In genomic region chr5:74242516-74242915, GRCh38 we compare ENCODE assay signal across 19 cellular contexts.
A peak's percentile ranks its signal among the peaks of the same experiment; 100 is the strongest.
DNase-seq lines count a peak whose midpoint lies in the region; ATAC-seq and TF ChIP-seq lines count a peak whose summit lies in the region.
"Had no signal": no experiment of that assay in that cellular context is flagged by ENCODE, and none has a peak within 500 bp of the region (broad histone marks: within the 10 kb centered on the region; RNA-seq: fewer than 3 reads in every experiment).

No MANE protein-coding gene starts in this region.

- no peak overlapping the region for H3K4me3 Mint-ChIP-seq in HFFc6
- H3K4me3 Mint-ChIP-seq: B cell; CD4-positive, CD25-positive, alpha-beta regulatory T cell had no signal

- H4K20me1 ChIP-seq in smooth muscle cell (ENCODE audit: low read depth) = no peaks in the 10 kb centered on the region

- H3K36me3 Mint-ChIP-seq in HFFc6 (ENCODE audit: low read depth) = no peaks in the 10 kb centered on the region
- H3K36me3 Mint-ChIP-seq: CD4-positive, CD25-positive, alpha-beta regulatory T cell had no signal

- 0 out of 2 replicates have a peak, but pooled peaks cover 1% of the 10 kb centered on the region for H3K27me3 Mint-ChIP-seq in HFFc6 (ENCODE audit: insufficient read depth)
- H3K27me3 Mint-ChIP-seq: CD4-positive, CD25-positive, alpha-beta regulatory T cell had no signal

- peak overlapping the region; percentile 84 for H3K27ac Mint-ChIP-seq in HFFc6
- H3K27ac Mint-ChIP-seq: B cell; CD4-positive, CD25-positive, alpha-beta regulatory T cell had no signal

- no peaks in the 10 kb centered on the region; the same call in 1 of the 2 replicates for H3K4me1 Mint-ChIP-seq in HFFc6 (ENCODE audit: low read depth)
- H3K4me1 Mint-ChIP-seq: B cell; CD4-positive, CD25-positive, alpha-beta regulatory T cell had no signal

- H3K9me3 Mint-ChIP-seq in HFFc6 = no peaks in the 10 kb centered on the region

- H3K79me2 ChIP-seq in smooth muscle cell (ENCODE audit: low read depth) = no peaks in the 10 kb centered on the region

- no peaks in the 10 kb centered on the region for H3F3A ChIP-seq in smooth muscle cell (ENCODE audit: low read depth)

- WGBS in smooth muscle cell (ENCODE audit: low lambda C conversion rate) = 80% methylated on average over 3 of the region's 3 CpGs

- no peak overlapping the region for H2AFZ ChIP-seq in smooth muscle cell (ENCODE audit: low read depth)

- H3K4me3 ChIP-seq in RWPE2 (ENCODE audit: severe bottlenecking) (no peak overlapping the region), smooth muscle cell (no peak overlapping the region), BE2C (ENCODE audit: low read depth, low read length) (no peak overlapping the region)
- H3K4me3 ChIP-seq: A549, SJCRH30 had no signal

- H3K36me3 ChIP-seq in RWPE2 (ENCODE audit: low read depth) = no peaks in the 10 kb centered on the region
- no peaks in the 10 kb centered on the region for H3K36me3 ChIP-seq in smooth muscle cell (ENCODE audit: low read depth)
- H3K36me3 ChIP-seq in BE2C = no peaks in the 10 kb centered on the region
- H3K36me3 ChIP-seq: SJCRH30 had no signal

- no peak overlapping the region for H3K9ac ChIP-seq in smooth muscle cell (ENCODE audit: low read depth)

- no peak for DNase-seq in HFFc6
- DNase-seq in RWPE2 (ENCODE audit: low spot score) = no peak
- DNase-seq in epithelial cell of prostate (ENCODE audit: low read depth, low spot score) = no peak
- no peak for DNase-seq in smooth muscle cell (lab: John Stamatoyannopoulos, UW; ENCODE audit: unreplicated experiment)
- no peak for DNase-seq in BE2C
- DNase-seq: CD4-positive, CD25-positive, alpha-beta regulatory T cell; DMS153; KBM-7; NCI-H1105; NCI-H2029 treated with DMSO at 0.1 percent for 48 hours; NCI-H510A treated with DMSO at 0.1 percent for 48 hours; NCI-H748 treated with DMSO at 0.1 percent for 48 hours; SJCRH30 had no signal

- H3K27me3 ChIP-seq in RWPE2 (ENCODE audit: insufficient read depth, poor library complexity, severe bottlenecking) (no peaks in the 10 kb centered on the region), smooth muscle cell (ENCODE audit: low read depth) (no peaks in the 10 kb centered on the region), BE2C (no peaks in the 10 kb centered on the region)
- H3K27me3 ChIP-seq: SJCRH30 had no signal

- peaks cover 45% of the 10 kb centered on the region for H3K4me1 ChIP-seq in RWPE2 (ENCODE audit: insufficient read depth, poor library complexity, severe bottlenecking)
- no peaks in the 10 kb centered on the region for H3K4me1 ChIP-seq in smooth muscle cell (ENCODE audit: low read depth)
- H3K4me1 ChIP-seq in BE2C = no peaks in the 10 kb centered on the region

- H3K9me3 ChIP-seq in RWPE2 (ENCODE audit: severe bottlenecking) (no peaks in the 10 kb centered on the region), smooth muscle cell (replicated peaks; ENCODE audit: low read depth) (no peaks in the 10 kb centered on the region), BE2C (no peaks in the 10 kb centered on the region)
- H3K9me3 ChIP-seq: A549, Caco-2, SJCRH30 had no signal

- H3K27ac ChIP-seq in RWPE2 (ENCODE audit: poor library complexity, severe bottlenecking) (peak overlapping the region; percentile 98), epithelial cell of prostate (peak overlapping the region; percentile 93), smooth muscle cell (ENCODE audit: low read depth) (peak overlapping the region; percentile 75)
- H3K27ac ChIP-seq: A549 had no signal

- no peak overlapping the region for H3K4me2 ChIP-seq in smooth muscle cell
- H3K4me2 ChIP-seq: A549 had no signal

- ATAC-seq in RWPE2 (ENCODE audit: low read depth) (no peak), GM18498 (IDR thresholded peaks at IDR 0.05; ENCODE audit: unreplicated experiment) (no peak), HG02763 (IDR thresholded peaks at IDR 0.05; ENCODE audit: unreplicated experiment) (no peak)
- ATAC-seq: A549, Panc1 had no signal

- TF ChIP-seq CTCF in HFFc6 (IDR thresholded peaks at IDR 0.05) (no peak), RWPE2 (IDR thresholded peaks at IDR 0.05; ENCODE audit: poor library complexity, severe bottlenecking) (no peak), smooth muscle cell (IDR thresholded peaks at IDR 0.05; ENCODE audit: borderline replicate concordance, insufficient read depth, poor library complexity, severe bottlenecking) (no peak), BE2C (IDR thresholded peaks at IDR 0.05; ENCODE audit: low read depth, low read length) (no peak)
